23 cellular contexts compared by ENCODE assay signal in genomic region chr5:6849569-6849968, GRCh38.
DNase-seq lines count a peak whose midpoint lies in the region; ATAC-seq, FAIRE-seq and TF ChIP-seq lines count a peak whose summit lies in the region.
"Had no signal": no experiment of that assay in that cellular context is flagged by ENCODE, and none has a peak within 500 bp of the region (broad histone marks: within the 10 kb centered on the region; RNA-seq: fewer than 3 reads in every experiment).

No MANE protein-coding gene starts in this region.

- FAIRE-seq in H54 (lab: Jason Lieb, UNC), result no peak
- FAIRE-seq: HepG2 had no signal

- H3K9me3 ChIP-seq in RWPE2 (ENCODE audit: severe bottlenecking), result no peaks in the 10 kb centered on the region
- H3K9me3 ChIP-seq: adrenal gland, SJCRH30 had no signal

- H3K4me1 ChIP-seq in RWPE2 (ENCODE audit: insufficient read depth, poor library complexity, severe bottlenecking), result no peaks in the 10 kb centered on the region
- H3K4me1 ChIP-seq: adrenal gland, esophagus squamous epithelium, SJCRH30, stomach had no signal

- peak; percentile 91 to 92 for ATAC-seq in activated T-cell treated with anti-CD3 and anti-CD28 coated beads, Interleukin-2, amount 50 U/mL, for 4 hours
- ATAC-seq in RWPE2 (ENCODE audit: low read depth), result peak; percentile 40; the same call in 1 of the 3 replicates
- peak; percentile 79 to 89 for ATAC-seq in natural killer cell treated with Interleukin-12 subunit alpha and Interleukin-12 subunit beta and Interleukin-15 and Interleukin-18, amount 100 ng/mL, for 72 hours
- ATAC-seq in GM21423 (IDR thresholded peaks at IDR 0.05; ENCODE audit: unreplicated experiment), result no peak
- ATAC-seq: HepG2, left ventricle myocardium superior, T-helper 17 cell had no signal

- H3K4me3 ChIP-seq in RWPE2 (ENCODE audit: severe bottlenecking), result no peak overlapping the region
- H3K4me3 ChIP-seq: adrenal gland, cardiac muscle cell, esophagus squamous epithelium, MG63, SJCRH30, stomach had no signal

- no peak overlapping the region for H3K4me3 Mint-ChIP-seq in activated T-cell treated with anti-CD3 and anti-CD28 coated beads, Interleukin-2, amount 50 U/mL, for 4 hours
- no peak overlapping the region for H3K4me3 Mint-ChIP-seq in natural killer cell treated with Interleukin-12 subunit alpha and Interleukin-12 subunit beta and Interleukin-15 and Interleukin-18, amount 100 ng/mL, for 72 hours
- H3K4me3 Mint-ChIP-seq: activated B cell treated with CpG ODN at 0.5 μM for 24 hours; CD8-positive, alpha-beta memory T cell; T-helper 17 cell had no signal

- H3K27me3 Mint-ChIP-seq in activated T-cell treated with anti-CD3 and anti-CD28 coated beads, Interleukin-2, amount 50 U/mL, for 4 hours (ENCODE audit: low read depth), result no peaks in the 10 kb centered on the region
- no peaks in the 10 kb centered on the region for H3K27me3 Mint-ChIP-seq in natural killer cell treated with Interleukin-12 subunit alpha and Interleukin-12 subunit beta and Interleukin-15 and Interleukin-18, amount 100 ng/mL, for 72 hours
- H3K27me3 Mint-ChIP-seq: activated B cell treated with CpG ODN at 0.5 μM for 24 hours had no signal

- H3K9me3 Mint-ChIP-seq in activated T-cell treated with anti-CD3 and anti-CD28 coated beads, Interleukin-2, amount 50 U/mL, for 4 hours, result peaks cover 16% of the 10 kb centered on the region
- no peaks in the 10 kb centered on the region for H3K9me3 Mint-ChIP-seq in natural killer cell treated with Interleukin-12 subunit alpha and Interleukin-12 subunit beta and Interleukin-15 and Interleukin-18, amount 100 ng/mL, for 72 hours

- no peaks in the 10 kb centered on the region for H3K27me3 ChIP-seq in RWPE2 (ENCODE audit: insufficient read depth, poor library complexity, severe bottlenecking)
- H3K27me3 ChIP-seq: adrenal gland, cardiac muscle cell, esophagus squamous epithelium, MG63, SJCRH30, stomach had no signal

- H3K36me3 ChIP-seq in RWPE2 (ENCODE audit: low read depth), result no peaks in the 10 kb centered on the region
- H3K36me3 ChIP-seq: adrenal gland, cardiac muscle cell, esophagus squamous epithelium, MG63, SJCRH30, stomach had no signal

- H3K36me3 Mint-ChIP-seq in activated T-cell treated with anti-CD3 and anti-CD28 coated beads, Interleukin-2, amount 50 U/mL, for 4 hours (ENCODE audit: insufficient read depth), result no peaks in the 10 kb centered on the region
- no peaks in the 10 kb centered on the region for H3K36me3 Mint-ChIP-seq in natural killer cell treated with Interleukin-12 subunit alpha and Interleukin-12 subunit beta and Interleukin-15 and Interleukin-18, amount 100 ng/mL, for 72 hours
- H3K36me3 Mint-ChIP-seq: CD8-positive, alpha-beta memory T cell had no signal

- TF ChIP-seq POLR2A in H54 (IDR thresholded peaks at IDR 0.05; ENCODE audit: low read depth, low read length), result no peak

- TF ChIP-seq CTCF in RWPE2 (IDR thresholded peaks at IDR 0.05; ENCODE audit: poor library complexity, severe bottlenecking), result no peak

- H3K27ac Mint-ChIP-seq in natural killer cell treated with Interleukin-12 subunit alpha and Interleukin-12 subunit beta and Interleukin-15 and Interleukin-18, amount 100 ng/mL, for 72 hours, result no peak overlapping the region
- H3K27ac Mint-ChIP-seq: activated B cell treated with CpG ODN at 0.5 μM for 24 hours; CD8-positive, alpha-beta memory T cell; T-helper 17 cell had no signal

- no peak overlapping the region for H3K27ac ChIP-seq in RWPE2 (ENCODE audit: poor library complexity, severe bottlenecking)
- H3K27ac ChIP-seq: adrenal gland, cardiac muscle cell, esophagus squamous epithelium, SJCRH30, stomach had no signal

- H3K4me1 Mint-ChIP-seq in activated T-cell treated with anti-CD3 and anti-CD28 coated beads, Interleukin-2, amount 50 U/mL, for 4 hours (ENCODE audit: low read depth), result peaks cover 6% of the 10 kb centered on the region
- no peaks in the 10 kb centered on the region for H3K4me1 Mint-ChIP-seq in natural killer cell treated with Interleukin-12 subunit alpha and Interleukin-12 subunit beta and Interleukin-15 and Interleukin-18, amount 100 ng/mL, for 72 hours (ENCODE audit: low read depth in 2 of 2)
- H3K4me1 Mint-ChIP-seq: activated B cell treated with CpG ODN at 0.5 μM for 24 hours had no signal

- DNase-seq in activated T-cell treated with anti-CD3 and anti-CD28 coated beads, Interleukin-2, amount 50 U/mL, for 4 hours, result no peak
- DNase-seq in activated T-cell treated with anti-CD3 and anti-CD28 coated beads for 4 hours (no peak), H54 (ENCODE audit: insufficient read length, low spot score) (peak; percentile 48), RWPE2 (ENCODE audit: low spot score) (no peak), Kasumi-1 (lab: John Stamatoyannopoulos, UW) (no peak), iPS-NIHi7 (ENCODE audit: extremely low spot score) (no peak)
- no peak for DNase-seq in natural killer cell treated with Interleukin-12 subunit alpha and Interleukin-12 subunit beta and Interleukin-15 and Interleukin-18, amount 100 ng/mL, for 72 hours (ENCODE audit: low spot score)
- DNase-seq: activated B cell treated with CpG ODN at 0.5 μM for 24 hours; activated CD8-positive, alpha-beta memory T cell treated with anti-CD3 and anti-CD28 coated beads, Interleukin-2, amount 50 U/mL, for 4 hours; adrenal gland; CD8-positive, alpha-beta memory T cell; esophagus squamous epithelium; H7; left ventricle myocardium superior; MG63; NCI-H187 treated with DMSO at 0.1 percent for 48 hours; OCI-M1; SJCRH30; stomach; T-helper 17 cell had no signal
